In the genomic region with DNA sequence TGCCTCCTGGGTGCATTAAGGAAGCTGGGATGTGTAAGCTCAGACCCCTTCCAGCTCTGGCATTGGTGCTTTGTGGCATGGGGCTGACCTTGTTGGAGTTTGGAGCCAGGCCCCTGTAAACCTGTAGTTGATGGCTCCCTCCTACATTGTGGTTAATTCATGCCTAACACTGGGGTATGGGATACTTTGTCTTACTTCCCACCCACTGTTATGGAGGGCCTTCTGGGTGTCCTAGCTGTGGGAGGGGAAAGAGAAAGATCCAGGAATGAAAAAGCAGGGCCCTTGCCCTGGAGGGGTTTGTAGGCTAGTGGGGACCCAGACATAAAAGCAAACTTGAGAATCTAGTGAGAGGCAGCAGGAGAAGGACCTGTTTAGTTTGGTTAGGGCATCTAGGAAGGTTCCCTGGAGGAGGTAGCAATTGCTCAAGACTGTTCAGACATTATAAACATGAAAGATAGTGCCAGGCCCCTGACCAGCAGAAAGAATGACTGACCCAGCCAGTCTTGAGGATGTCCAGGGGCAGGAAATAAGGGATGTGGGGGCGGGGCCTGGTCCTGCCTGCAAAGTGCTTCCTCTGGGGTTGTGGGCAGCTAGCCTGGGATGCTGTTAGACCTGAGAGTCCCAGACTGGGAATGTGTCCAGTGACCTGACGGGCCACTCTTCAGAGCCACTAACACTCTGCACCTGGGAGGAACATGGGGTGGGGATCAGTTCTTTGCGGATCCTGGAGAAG, we compare ENCODE assay signal across 29 cellular contexts. TPM values are rescaled to one million over a fixed set of nuclear protein-coding genes. Genes with fewer than 3 reads are reported as not detected.
DNase-seq lines count a peak whose midpoint lies in the region; ATAC-seq and TF ChIP-seq lines count a peak whose summit lies in the region.
"Had no signal": no experiment of that assay in that cellular context is flagged by ENCODE, and none has a peak within 500 bp of the region (broad histone marks: within the 10 kb centered on the region; RNA-seq: fewer than 3 reads in every experiment).

No MANE protein-coding gene starts in this region.

- no peaks in the 10 kb centered on the region for H3K9me3 ChIP-seq in BLaER1 treated with 17β-estradiol and CSF1 and Interleukin-3, amounts not matched to agents 10 nM and 100 nM (replicated peaks in 1 of 11)
- no peaks in the 10 kb centered on the region for H3K9me3 ChIP-seq in MG63
- H3K9me3 ChIP-seq: A549, right atrium auricular region had no signal

- peaks cover 0 to 6% (median 0%) of the 10 kb centered on the region in 11 experiments; a peak in 5 of 22 replicates for H4K20me1 ChIP-seq in BLaER1 treated with 17β-estradiol and CSF1 and Interleukin-3, amounts not matched to agents 10 nM and 100 nM

- WGBS in lower leg skin, 2 donors: 80 to 81% methylated on average over 3 of the region's 3 CpGs

- H3K36me3 Mint-ChIP-seq in effector memory CD8-positive, alpha-beta T cell (ENCODE audit: insufficient read depth): no peaks in the 10 kb centered on the region
- H3K36me3 Mint-ChIP-seq in nephron (ENCODE audit: low read depth): no peaks in the 10 kb centered on the region
- H3K36me3 Mint-ChIP-seq: activated CD4-positive, alpha-beta memory T cell treated with anti-CD3 and anti-CD28 coated beads for 36 hours; CD8-positive, alpha-beta memory T cell had no signal

- H3K36me3 ChIP-seq in BLaER1 treated with 17β-estradiol and CSF1 and Interleukin-3, amounts not matched to agents 10 nM and 100 nM: no peaks in the 10 kb centered on the region
- H3K36me3 ChIP-seq in MG63: peaks cover 7% of the 10 kb centered on the region
- H3K36me3 ChIP-seq: brain microvascular endothelial cell, right atrium auricular region had no signal

- DNase-seq in MG63 (peak; percentile 66), lower leg skin (ENCODE audit: low spot score in 2 of 2) (no peak), ecto neural progenitor cell (ENCODE audit: low spot score) (no peak)
- no peak for DNase-seq in effector memory CD8-positive, alpha-beta T cell
- no peak for DNase-seq in activated CD8-positive, alpha-beta memory T cell treated with anti-CD3 and anti-CD28 coated beads for 24 hours
- DNase-seq: activated CD4-positive, alpha-beta memory T cell treated with anti-CD3 and anti-CD28 coated beads for 36 hours; activated CD8-positive, alpha-beta memory T cell treated with anti-CD3 and anti-CD28 coated beads, Interleukin-2, amount 50 U/mL, for 4 hours; activated naive CD4-positive, alpha-beta T cell treated with Interleukin-2 at 50 U/mL for 16 hours; AML-193; brain microvascular endothelial cell; CD8-positive, alpha-beta memory T cell; cerebellar nuclear complex; Kasumi-1; mesendoderm; NCI-H1048; NCI-H187; stimulated activated CD4-positive, alpha-beta T cell treated with anti-CD3 and anti-CD28 coated beads, Interleukin-1b, Interleukin-23, amount 100 ng/mL, for 48 hours; T-helper 17 cell had no signal

- no peak overlapping the region for H3K9ac ChIP-seq in BLaER1 treated with 17β-estradiol and CSF1 and Interleukin-3, amounts not matched to agents 10 nM and 100 nM

- H3K4me3 ChIP-seq in BLaER1 treated with 17β-estradiol and CSF1 and Interleukin-3, amounts not matched to agents 10 nM and 100 nM: no peak overlapping the region
- H3K4me3 ChIP-seq in MG63: no peak overlapping the region
- H3K4me3 ChIP-seq in lower leg skin (ENCODE audit: low read depth, poor library complexity, severe bottlenecking): no peak overlapping the region
- H3K4me3 ChIP-seq: A549, GM12878, right atrium auricular region, SK-N-MC had no signal

- peaks cover 0 to 13% of the 10 kb centered on the region in 2 donors for H3K4me1 Mint-ChIP-seq in effector memory CD8-positive, alpha-beta T cell (ENCODE audit: low read depth in 2 of 2)
- H3K4me1 Mint-ChIP-seq in nephron: peaks cover 78% of the 10 kb centered on the region

- peaks cover 18 to 25% of the 10 kb centered on the region in 2 donors for H3K27me3 Mint-ChIP-seq in effector memory CD8-positive, alpha-beta T cell
- H3K27me3 Mint-ChIP-seq in nephron (ENCODE audit: low read depth): peaks cover 22% of the 10 kb centered on the region

- H3K27ac ChIP-seq in BLaER1 treated with 17β-estradiol and CSF1 and Interleukin-3, amounts not matched to agents 10 nM and 100 nM: no peak overlapping the region
- H3K27ac ChIP-seq: A549, brain microvascular endothelial cell, right atrium auricular region had no signal

- no peak overlapping the region for H3K4me3 Mint-ChIP-seq in effector memory CD8-positive, alpha-beta T cell
- no peak overlapping the region for H3K4me3 Mint-ChIP-seq in nephron
- H3K4me3 Mint-ChIP-seq: activated CD4-positive, alpha-beta memory T cell treated with anti-CD3 and anti-CD28 coated beads for 36 hours; CD8-positive, alpha-beta memory T cell; stimulated activated naive CD8-positive, alpha-beta T cell treated with anti-CD3 and anti-CD28 coated beads, Interleukin-15, Interleukin-2, amounts not matched to agents 100 ng/mL and 50 ng/mL, for 24 hours; T-helper 17 cell had no signal

- intact Hi-C loops in lower leg skin (cut with DNase I; ENCODE audit: low total_unique reads): no loop called here

- peak overlapping the region; percentile 0 to 69 (median 39); a peak in 14 of 22 replicates for H3K4me2 ChIP-seq in BLaER1 treated with 17β-estradiol and CSF1 and Interleukin-3, amounts not matched to agents 10 nM and 100 nM
- H3K4me2 ChIP-seq: A549 had no signal

- peaks cover 0 to 11% (median 6%) of the 10 kb centered on the region in 11 experiments; a peak in 18 of 22 replicates for H3K27me3 ChIP-seq in BLaER1 treated with 17β-estradiol and CSF1 and Interleukin-3, amounts not matched to agents 10 nM and 100 nM
- H3K27me3 ChIP-seq in MG63: no peaks in the 10 kb centered on the region
- H3K27me3 ChIP-seq: brain microvascular endothelial cell, right atrium auricular region had no signal

- H3K27ac Mint-ChIP-seq in effector memory CD8-positive, alpha-beta T cell: peak overlapping the region; percentile 59 to 74
- peak overlapping the region in 2 of 3 experiments; percentile 4 to 55 for H3K27ac Mint-ChIP-seq in nephron
- H3K27ac Mint-ChIP-seq: activated CD4-positive, alpha-beta memory T cell treated with anti-CD3 and anti-CD28 coated beads for 36 hours; stimulated activated naive CD8-positive, alpha-beta T cell treated with anti-CD3 and anti-CD28 coated beads, Interleukin-15, Interleukin-2, amounts not matched to agents 100 ng/mL and 50 ng/mL, for 24 hours; T-helper 17 cell had no signal

- H3K9me3 Mint-ChIP-seq in effector memory CD8-positive, alpha-beta T cell: no peaks in the 10 kb centered on the region
- no peaks in the 10 kb centered on the region for H3K9me3 Mint-ChIP-seq in nephron
- H3K9me3 Mint-ChIP-seq: activated CD4-positive, alpha-beta memory T cell treated with anti-CD3 and anti-CD28 coated beads for 36 hours; CD8-positive, alpha-beta memory T cell; stimulated activated naive CD8-positive, alpha-beta T cell treated with anti-CD3 and anti-CD28 coated beads, Interleukin-15, Interleukin-2, amounts not matched to agents 100 ng/mL and 50 ng/mL, for 24 hours had no signal

- peaks cover 16 to 43% (median 26%) of the 10 kb centered on the region in 10 experiments; a peak in 19 of 20 replicates for H3K4me1 ChIP-seq in BLaER1 treated with 17β-estradiol and CSF1 and Interleukin-3, amounts not matched to agents 10 nM and 100 nM

- no peak for TF ChIP-seq POLR2A in lower leg skin (IDR thresholded peaks at IDR 0.05)

- ATAC-seq in effector memory CD8-positive, alpha-beta T cell (replicated peaks): no peak
- ATAC-seq in GM18907 (IDR thresholded peaks at IDR 0.05; ENCODE audit: unreplicated experiment): no peak
- ATAC-seq: A549, GM12878, HCT116, left lobe of liver, T-helper 17 cell had no signal

- no peak for TF ChIP-seq CTCF in nephron (IDR thresholded peaks at IDR 0.05; ENCODE audit: unreplicated experiment in 3 of 3)
- TF ChIP-seq CTCF in lower leg skin (IDR thresholded peaks at IDR 0.05): no peak

RNA-seq across cellular contexts. Expression of a gene that starts 6.6 kb away (rescaled TPM):
- 1.6 and 2.7 TPM in 2 replicates for total RNA-seq in MG63 (2014; rRNA removed; shearing (Covaris generic); ENCODE audit: low replicate concordance)
- total RNA-seq in lower leg skin: 1 to 10 TPM in 1 of 4 donors, under 1 TPM in 2, not detected in 1; 0.22 to 1.0 (median 0.34) TPM
- total RNA-seq: activated CD4-positive, alpha-beta memory T cell treated with anti-CD3 and anti-CD28 coated beads for 36 hours; CD8-positive, alpha-beta memory T cell; dermis microvascular lymphatic vessel endothelial cell; GM12878; right atrium auricular region; T-helper 17 cell had no signal
